In the genomic region with DNA sequence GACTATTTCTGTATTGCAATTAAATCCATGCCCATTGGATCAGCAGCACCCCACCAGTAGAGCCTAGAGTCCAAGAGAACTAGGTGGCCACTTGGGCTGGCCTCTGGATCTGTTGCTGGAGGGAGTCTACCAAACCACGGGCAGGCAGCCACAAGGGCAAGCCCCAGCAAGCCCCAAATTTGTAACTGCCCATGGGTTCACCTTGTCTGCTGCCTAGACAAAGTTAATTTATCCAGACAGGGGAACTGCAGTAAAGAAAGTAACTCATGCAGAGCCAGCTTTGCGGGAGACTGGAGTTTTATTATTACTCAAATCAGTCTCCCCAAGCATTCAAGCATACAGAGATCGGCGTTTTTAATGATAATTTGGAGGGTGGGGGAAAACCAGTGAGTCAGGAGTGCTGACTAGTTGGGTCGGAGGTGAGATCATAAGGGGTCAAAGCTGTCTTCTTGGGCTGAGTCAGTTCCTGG, we compare ENCODE assay signal across 9 cellular contexts.
DNase-seq lines count a peak whose midpoint lies in the region; ATAC-seq and TF ChIP-seq lines count a peak whose summit lies in the region.
"Had no signal": no experiment of that assay in that cellular context is flagged by ENCODE, and none has a peak within 500 bp of the region (broad histone marks: within the 10 kb centered on the region; RNA-seq: fewer than 3 reads in every experiment).

No MANE protein-coding gene starts in this region.

- H3K9me3 ChIP-seq in CD4-positive, CD25-positive, alpha-beta regulatory T cell (ENCODE audit: control insufficient read depth in 2 of 2, low read length in 2 of 2): peaks cover 2 to 7% of the 10 kb centered on the region in 2 experiments
- H3K9me3 ChIP-seq in vagina: no peaks in the 10 kb centered on the region

- H4K5ac ChIP-seq in mesendoderm (ENCODE audit: low read length): no peak overlapping the region

- peak overlapping the region in 2 of 3 donors; percentile 23 to 65 for H3K27ac Mint-ChIP-seq in CD4-positive, CD25-positive, alpha-beta regulatory T cell
- H3K27ac Mint-ChIP-seq: CD4-positive, alpha-beta memory T cell had no signal

- TF ChIP-seq POLR2A in vagina (IDR thresholded peaks at IDR 0.05): no peak

- H2BK120ac ChIP-seq in mesendoderm (ENCODE audit: low read depth, low read length): no peak overlapping the region

- no peak overlapping the region for H3K4me2 ChIP-seq in mesendoderm (ENCODE audit: low read length)

- peaks cover 2 to 20% (median 5%) of the 10 kb centered on the region in 7 donors for H3K9me3 Mint-ChIP-seq in CD4-positive, CD25-positive, alpha-beta regulatory T cell

- H3K4me1 ChIP-seq in CD4-positive, CD25-positive, alpha-beta regulatory T cell (ENCODE audit: control insufficient read depth, insufficient read depth, low read length, poor library complexity, severe bottlenecking): peaks cover 12% of the 10 kb centered on the region
- H3K4me1 ChIP-seq in mesendoderm (ENCODE audit: control insufficient read depth, low read depth, low read length) (no peaks in the 10 kb centered on the region), vagina (no peaks in the 10 kb centered on the region)

- no peaks in the 10 kb centered on the region for H3K36me3 Mint-ChIP-seq in CD4-positive, CD25-positive, alpha-beta regulatory T cell

- no peak overlapping the region for H2BK5ac ChIP-seq in mesendoderm (ENCODE audit: low read length)

- no peak for TF ChIP-seq CTCF in vagina (IDR thresholded peaks at IDR 0.05)

- intact Hi-C loops in vagina (cut with DNase I) (no loop called here), Right ventricle myocardium inferior (cut with DNase I) (no loop called here)

- peak in 2 of 3 donors; percentile 15 to 49 for DNase-seq in CD4-positive, CD25-positive, alpha-beta regulatory T cell
- peak; percentile 2 for DNase-seq in GM19240 (ENCODE audit: insufficient read length, low spot score)
- peak; percentile 59 to 69 for DNase-seq in activated T-cell treated with anti-CD3 and anti-CD28 coated beads, Interleukin-2, amount 50 U/mL, for 48 hours
- DNase-seq in activated gamma-delta T cell treated with Interleukin-2 at 50 U/mL for 16 hours: no peak
- DNase-seq in mesendoderm: no peak
- DNase-seq in vagina (ENCODE audit: extremely low spot score in 2 of 2): no peak
- no peak for DNase-seq in Right ventricle myocardium inferior (ENCODE audit: missing footprints)
- DNase-seq: CD4-positive, alpha-beta memory T cell had no signal

- H3K79me1 ChIP-seq in mesendoderm (ENCODE audit: low read length): no peaks in the 10 kb centered on the region

- no peak overlapping the region for H2AK5ac ChIP-seq in mesendoderm (ENCODE audit: low read length)

- WGBS in mesendoderm (ENCODE audit: extremely low coverage, insufficient coverage, low lambda C conversion rate): no CpG with 5 or more reads among the region's 5 CpGs

- H2BK15ac ChIP-seq in mesendoderm (replicated peaks; ENCODE audit: low read depth): no peak overlapping the region

- no peaks in the 10 kb centered on the region for H3K36me3 ChIP-seq in CD4-positive, CD25-positive, alpha-beta regulatory T cell (ENCODE audit: control insufficient read depth, insufficient read depth, low read length)
- H3K36me3 ChIP-seq in mesendoderm (ENCODE audit: control insufficient read depth, insufficient read depth, low read length) (no peaks in the 10 kb centered on the region), vagina (no peaks in the 10 kb centered on the region)

- no peak overlapping the region for H3K18ac ChIP-seq in mesendoderm (ENCODE audit: low read length)

- peak overlapping the region; percentile 26 for H3K4me3 ChIP-seq in CD4-positive, CD25-positive, alpha-beta regulatory T cell (ENCODE audit: low read depth, low read length)
- H3K4me3 ChIP-seq in mesendoderm (ENCODE audit: low read length) (no peak overlapping the region), vagina (no peak overlapping the region)

- peak overlapping the region; percentile 58 for H3K27ac ChIP-seq in CD4-positive, CD25-positive, alpha-beta regulatory T cell (ENCODE audit: insufficient read depth, low read length, poor library complexity, severe bottlenecking)
- H3K27ac ChIP-seq in mesendoderm (ENCODE audit: low read depth, low read length): no peak overlapping the region
- no peak overlapping the region for H3K27ac ChIP-seq in vagina

- peaks cover 13 to 42% (median 21%) of the 10 kb centered on the region in 4 donors for H3K4me1 Mint-ChIP-seq in CD4-positive, CD25-positive, alpha-beta regulatory T cell

- H4K8ac ChIP-seq in mesendoderm (ENCODE audit: low read depth, low read length): no peak overlapping the region

- H3K27me3 ChIP-seq in CD4-positive, CD25-positive, alpha-beta regulatory T cell (ENCODE audit: control insufficient read depth, insufficient read depth, low read length): no peaks in the 10 kb centered on the region
- H3K27me3 ChIP-seq in mesendoderm (ENCODE audit: insufficient read depth, low read length, poor library complexity) (no peaks in the 10 kb centered on the region), vagina (no peaks in the 10 kb centered on the region)

- H3K56ac ChIP-seq in mesendoderm (ENCODE audit: low read length): no peak overlapping the region

- peak overlapping the region in 2 of 4 donors; percentile 7 to 32 for H3K4me3 Mint-ChIP-seq in CD4-positive, CD25-positive, alpha-beta regulatory T cell

- no peak overlapping the region for H3K9ac ChIP-seq in mesendoderm (ENCODE audit: low read length)

- H3K79me2 ChIP-seq in mesendoderm (ENCODE audit: control insufficient read depth, insufficient read depth, low read length): no peaks in the 10 kb centered on the region

- no peaks in the 10 kb centered on the region for H3K27me3 Mint-ChIP-seq in CD4-positive, CD25-positive, alpha-beta regulatory T cell

- ATAC-seq in CD4-positive, CD25-positive, alpha-beta regulatory T cell (ENCODE audit: low read depth in 2 of 2): peak in 1 of 2 donors; percentile 50
- ATAC-seq in HG03103 (IDR thresholded peaks at IDR 0.05; ENCODE audit: low read depth, unreplicated experiment) (peak; percentile 70), Right ventricle myocardium inferior (no peak)

- no peak overlapping the region for H3K4ac ChIP-seq in mesendoderm (ENCODE audit: low read depth, low read length)

- H3K23ac ChIP-seq in mesendoderm (ENCODE audit: low read length): no peak overlapping the region

Comparison
In these comparisons a context has a peak if more than half of its experiments do, and no peak if none do; other contexts are left out.
1. DNase-seq: peak in CD4-positive, CD25-positive, alpha-beta regulatory T cell (2 of 3), GM19240 (single experiment) and activated T-cell treated with anti-CD3 and anti-CD28 coated beads, Interleukin-2, amount 50 U/mL, for 48 hours (2 of 2); none in activated gamma-delta T cell treated with Interleukin-2 at 50 U/mL for 16 hours (single experiment), mesendoderm (single experiment), vagina (0 of 2) and Right ventricle myocardium inferior (single experiment).